24 cellular contexts compared by ENCODE assay signal in the genomic region with DNA sequence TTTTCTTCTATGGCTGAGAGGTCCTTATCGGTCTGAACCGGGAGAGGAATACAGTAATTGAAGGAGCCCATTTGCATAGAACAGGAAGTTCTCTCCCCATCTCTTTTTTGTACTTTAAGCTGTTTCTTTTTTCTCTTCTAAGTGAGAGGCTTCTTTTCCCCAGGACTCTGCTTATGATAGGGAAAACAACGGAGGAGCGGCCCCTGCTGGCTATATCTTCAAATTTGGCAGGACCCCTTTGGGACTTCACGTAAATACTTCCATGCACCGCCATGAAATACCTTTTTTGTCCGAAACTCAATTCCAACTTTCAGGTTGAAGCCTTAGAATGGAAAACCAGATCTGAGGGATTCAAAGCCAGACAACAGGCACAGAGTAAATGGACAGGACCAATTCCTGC.
DNase-seq lines count a peak whose midpoint lies in the region; FAIRE-seq and TF ChIP-seq lines count a peak whose summit lies in the region.
"Had no signal": no experiment of that assay in that cellular context is flagged by ENCODE, and none has a peak within 500 bp of the region (broad histone marks: within the 10 kb centered on the region; RNA-seq: fewer than 3 reads in every experiment).

No MANE protein-coding gene starts in this region.

- intact Hi-C loops in lower leg skin (cut with DNase I; ENCODE audit: low total_unique reads) = no loop called here

- H3K9ac ChIP-seq in H1 (replicated peaks in 1 of 4; ENCODE audit: extremely low read depth in 1 of 4, low read depth in 3 of 4, low read length in 3 of 4) = no peak overlapping the region
- no peak overlapping the region for H3K9ac ChIP-seq in mesenchymal stem cell (ENCODE audit: low read length)
- H3K9ac ChIP-seq: BLaER1 treated with 17β-estradiol and CSF1 and Interleukin-3, amounts not matched to agents 10 nM and 100 nM had no signal

- H3K56ac ChIP-seq in H1 (replicated peaks; ENCODE audit: insufficient read length, low read depth, low read length) = no peak overlapping the region

- DNase-seq in ELF-1 (ENCODE audit: low read depth, low spot score) (peak; percentile 6), RPMI7951 (ENCODE audit: low read depth) (peak; percentile 8), H1 (ENCODE audit: low read depth in 1 of 2, low spot score in 2 of 2) (peak; percentile 7 to 52), mesenchymal stem cell (no peak), lower leg skin (ENCODE audit: low spot score in 2 of 2) (no peak), SHP77 treated with DMSO at 0.1 percent for 48 hours (lab: John Stamatoyannopoulos, UW) (no peak), HEK293T (ENCODE audit: extremely low spot score) (no peak), ureter (ENCODE audit: low spot score) (no peak)
- DNase-seq: CD8-positive, alpha-beta memory T cell; DMS53; EL; KBM-7; MV-4-11; NCI-H1417; NCI-H187 treated with DMSO at 0.1 percent for 48 hours; NCI-H226; NCI-H524; NCI-H82; RPMI8226; SIG-M5 had no signal

- POLR2A ChIA-PET in H1 (lab: Charles Lee; ENCODE audit: partially characterized antibody) = no interaction called here
- POLR2A ChIA-PET in HEK293T (lab: Yijun Ruan, JAX) = no interaction called here

- no peaks in the 10 kb centered on the region for H3K23me2 ChIP-seq in H1 (ENCODE audit: low read depth, low read length)

- H3K27me3 ChIP-seq in H1 (replicated peaks in 1 of 4; ENCODE audit: control insufficient read depth in 3 of 4, extremely low read depth in 1 of 4, insufficient read depth in 3 of 4, low read length in 3 of 4) = no peaks in the 10 kb centered on the region
- no peaks in the 10 kb centered on the region for H3K27me3 ChIP-seq in mesenchymal stem cell (ENCODE audit: control insufficient read depth in 1 of 2, insufficient read depth in 1 of 2, low read length in 2 of 2)
- H3K27me3 ChIP-seq: BLaER1 treated with 17β-estradiol and CSF1 and Interleukin-3, amounts not matched to agents 10 nM and 100 nM had no signal

- H2BK5ac ChIP-seq in H1 (ENCODE audit: low read depth, low read length) (no peak overlapping the region), mesenchymal stem cell (ENCODE audit: low read depth, low read length, poor library complexity, severe bottlenecking) (no peak overlapping the region)

- H2BK12ac ChIP-seq in H1 (ENCODE audit: low read depth, low read length) (no peak overlapping the region), mesenchymal stem cell (ENCODE audit: low read length in 2 of 2) (no peak overlapping the region)

- TF ChIP-seq RAD21 in H1 (IDR thresholded peaks at IDR 0.05 in 1 of 2, conservative IDR thresholded peaks at IDR 0.05 in 1 of 2; ENCODE audit: low read depth in 2 of 2, low read length in 2 of 2) = peak; percentile 49 to 56

- no peak for TF ChIP-seq EP300 in H1 (IDR thresholded peaks at IDR 0.05; ENCODE audit: borderline replicate concordance in 1 of 2, low read depth in 2 of 2, low read length in 2 of 2)

- H3K36me3 ChIP-seq in H1 (ENCODE audit: control insufficient read depth in 2 of 4, insufficient read depth in 4 of 4, low read length in 3 of 4) = no peaks in the 10 kb centered on the region
- peaks cover 0 to 2% of the 10 kb centered on the region in 2 experiments for H3K36me3 ChIP-seq in mesenchymal stem cell (ENCODE audit: control insufficient read depth in 1 of 2, insufficient read depth in 2 of 2, low read depth in 1 of 2, low read length in 2 of 2)
- H3K36me3 ChIP-seq: BLaER1 treated with 17β-estradiol and CSF1 and Interleukin-3, amounts not matched to agents 10 nM and 100 nM had no signal

- H3K14ac ChIP-seq in H1 (ENCODE audit: insufficient read length) (no peak overlapping the region), mesenchymal stem cell (ENCODE audit: low read length in 2 of 2) (no peak overlapping the region)

- H4K8ac ChIP-seq in H1 (ENCODE audit: extremely low read depth, insufficient read depth, low read length) = no peak overlapping the region
- no peak overlapping the region for H4K8ac ChIP-seq in mesenchymal stem cell (ENCODE audit: low read length)

- no peak overlapping the region for H3K4me2 ChIP-seq in H1 (ENCODE audit: insufficient read depth in 1 of 2, low read depth in 2 of 2, low read length in 2 of 2)
- no peak overlapping the region for H3K4me2 ChIP-seq in mesenchymal stem cell (ENCODE audit: low read length, poor library complexity, severe bottlenecking)
- H3K4me2 ChIP-seq: BLaER1 treated with 17β-estradiol and CSF1 and Interleukin-3, amounts not matched to agents 10 nM and 100 nM had no signal

- no peaks in the 10 kb centered on the region for H3K79me2 ChIP-seq in H1 (ENCODE audit: control insufficient read depth in 1 of 2, insufficient read depth in 2 of 2, low read length in 2 of 2)

- CTCF ChIA-PET in H1 (lab: Charles Lee; ENCODE audit: partially characterized antibody) = interaction anchor here (1.1 to 2.5 kb wide), 4 partner anchors 10 to 256 kb away, joined by 3 to 9 read pairs (median 4); no protein-coding TSS in a partner anchor
- CTCF ChIA-PET in HEK293T (lab: Yijun Ruan, JAX) = no interaction called here

- peak overlapping the region; percentile 87 for H2AFZ ChIP-seq in H1 (ENCODE audit: low read length)
- no peak overlapping the region for H2AFZ ChIP-seq in mesenchymal stem cell (ENCODE audit: low read depth, low read length)

- H3K9me3 ChIP-seq in H1 (ENCODE audit: insufficient read depth in 2 of 2, low read depth in 1 of 2, low read length in 1 of 2) (peaks cover 0 to 7% of the 10 kb centered on the region in 2 experiments; a peak in 1 of 4 replicates), mesenchymal stem cell (ENCODE audit: control insufficient read depth, low read length) (peaks cover 8% of the 10 kb centered on the region)

- no peak overlapping the region for H3K27ac ChIP-seq in H1 (ENCODE audit: low read depth, low read length)
- H3K27ac ChIP-seq in mesenchymal stem cell (ENCODE audit: low read length, poor library complexity, severe bottlenecking) = no peak overlapping the region
- H3K27ac ChIP-seq: BLaER1 treated with 17β-estradiol and CSF1 and Interleukin-3, amounts not matched to agents 10 nM and 100 nM had no signal

- H3K4me1 ChIP-seq in H1 (replicated peaks in 1 of 4; ENCODE audit: control insufficient read depth in 3 of 4, insufficient read depth in 4 of 4, low read length in 3 of 4) (no peaks in the 10 kb centered on the region), mesenchymal stem cell (ENCODE audit: control insufficient read depth, insufficient read depth, low read depth, low read length) (no peaks in the 10 kb centered on the region)
- H3K4me1 ChIP-seq: BLaER1 treated with 17β-estradiol and CSF1 and Interleukin-3, amounts not matched to agents 10 nM and 100 nM had no signal

- no peaks in the 10 kb centered on the region for H4K20me1 ChIP-seq in H1 (replicated peaks in 1 of 2; ENCODE audit: control insufficient read depth in 1 of 2, insufficient read depth in 2 of 2, low read length in 2 of 2)
- H4K20me1 ChIP-seq: BLaER1 treated with 17β-estradiol and CSF1 and Interleukin-3, amounts not matched to agents 10 nM and 100 nM had no signal

- H2AK5ac ChIP-seq in H1 (ENCODE audit: low read depth, low read length) (no peak overlapping the region), mesenchymal stem cell (ENCODE audit: low read length, severe bottlenecking) (no peak overlapping the region)

- 86% methylated on average over 7 of the region's 7 CpGs; no CpG with 5 or more reads in 1 of the 2 experiments for WGBS in H1 (ENCODE audit: extremely low coverage in 1 of 2, insufficient coverage in 1 of 2, insufficient read length in 1 of 2, insufficient replicate concordance in 2 of 2, low coverage in 1 of 2, low lambda C conversion rate in 2 of 2, missing lambda C conversion rate in 1 of 2), 2 experiments
- WGBS in mesenchymal stem cell = 93% methylated on average over 7 of the region's 7 CpGs
- WGBS in lower leg skin, 2 donors = 94 to 95% methylated on average over 7 of the region's 7 CpGs

- FAIRE-seq in H1 (lab: Jason Lieb, UNC) = no peak
- FAIRE-seq: A204.1, GM12891, GM18507 had no signal

- TF ChIP-seq CTCF in H1 (IDR thresholded peaks at IDR 0.05; ENCODE audit: control extremely low read depth in 1 of 3, insufficient read depth in 1 of 3, low read depth in 1 of 3, low read length in 3 of 3) (peak in 2 of 3 experiments; percentile 20 to 27; a peak in 2 of 4 replicates), lower leg skin (IDR thresholded peaks at IDR 0.05) (no peak)

- H4K5ac ChIP-seq in H1 (ENCODE audit: insufficient read length, low read depth, low read length) = no peak overlapping the region

- H4K91ac ChIP-seq in H1 (replicated peaks; ENCODE audit: insufficient read length, low read length) (no peak overlapping the region), mesenchymal stem cell (ENCODE audit: low read length) (no peak overlapping the region)

- H3K18ac ChIP-seq in H1 (ENCODE audit: extremely low read depth, low read length) (no peak overlapping the region), mesenchymal stem cell (ENCODE audit: low read depth in 1 of 2, low read length in 2 of 2) (no peak overlapping the region)

- H2BK20ac ChIP-seq in H1 (ENCODE audit: low read length) = no peak overlapping the region

- TF ChIP-seq POLR2A in H1 (IDR thresholded peaks at IDR 0.05; ENCODE audit: control extremely low read depth in 1 of 2, low read depth in 2 of 2, low read length in 2 of 2) = no peak
- no peak for TF ChIP-seq POLR2A in lower leg skin (IDR thresholded peaks at IDR 0.05)

- H2BK15ac ChIP-seq in H1 (ENCODE audit: low read length) (no peak overlapping the region), mesenchymal stem cell (ENCODE audit: low read depth, poor library complexity, severe bottlenecking) (no peak overlapping the region)

- H2BK120ac ChIP-seq in H1 (replicated peaks; ENCODE audit: low read depth, low read length) (no peak overlapping the region), mesenchymal stem cell (ENCODE audit: low read depth, low read length) (peak overlapping the region; percentile 13)

- H3K23ac ChIP-seq in H1 (ENCODE audit: insufficient read length) (no peak overlapping the region), mesenchymal stem cell (ENCODE audit: low read length in 2 of 2) (no peak overlapping the region)

- no peak overlapping the region for H3K4me3 ChIP-seq in H1 (ENCODE audit: extremely low read depth in 1 of 4, insufficient read depth in 2 of 4, low read depth in 3 of 4, low read length in 4 of 4)
- no peak overlapping the region for H3K4me3 ChIP-seq in mesenchymal stem cell (ENCODE audit: insufficient read depth in 1 of 2, low read depth in 1 of 2, low read length in 2 of 2)
- no peak overlapping the region for H3K4me3 ChIP-seq in lower leg skin (ENCODE audit: low read depth, poor library complexity, severe bottlenecking)
- H3K4me3 ChIP-seq: BLaER1 treated with 17β-estradiol and CSF1 and Interleukin-3, amounts not matched to agents 10 nM and 100 nM had no signal

- no peak overlapping the region for H3K4ac ChIP-seq in H1 (replicated peaks; ENCODE audit: insufficient read length, low read depth, low read length)
- no peak overlapping the region for H3K4ac ChIP-seq in mesenchymal stem cell (ENCODE audit: low read depth in 1 of 2, low read length in 2 of 2)

- no peaks in the 10 kb centered on the region for H3K79me1 ChIP-seq in H1 (ENCODE audit: low read depth, low read length)
- H3K79me1 ChIP-seq in mesenchymal stem cell (replicated peaks; ENCODE audit: low read length, poor library complexity, severe bottlenecking) = no peaks in the 10 kb centered on the region

TF ChIP-seq in H1, 55 proteins besides CTCF, POLR2A, EP300 and RAD21 (continues in another document):
- no peak for TF ChIP-seq SIRT6 (IDR thresholded peaks at IDR 0.05; ENCODE audit: low read length)

TF ChIP-seq in HEK293T, 16 proteins besides CTCF, POLR2A, EP300 and RAD21 (continues in another document):
- TF ChIP-seq L3MBTL2 (conservative IDR thresholded peaks at IDR 0.05) (no peak), TARDBP (IDR thresholded peaks at IDR 0.05) (no peak)

Comparison
In these comparisons a context has a peak if more than half of its experiments do, and no peak if none do; other contexts are left out.
1. DNase-seq: peak in ELF-1 (single experiment), RPMI7951 (single experiment) and H1 (2 of 2); none in mesenchymal stem cell (single experiment), lower leg skin (0 of 2), SHP77 treated with DMSO at 0.1 percent for 48 hours (single experiment), HEK293T (single experiment) and ureter (single experiment).
2. CTCF ChIP-seq: peak in H1 (2 of 3); none in lower leg skin (0 of 3).